ENCODE assay signal across 8 cellular contexts in the genomic region with DNA sequence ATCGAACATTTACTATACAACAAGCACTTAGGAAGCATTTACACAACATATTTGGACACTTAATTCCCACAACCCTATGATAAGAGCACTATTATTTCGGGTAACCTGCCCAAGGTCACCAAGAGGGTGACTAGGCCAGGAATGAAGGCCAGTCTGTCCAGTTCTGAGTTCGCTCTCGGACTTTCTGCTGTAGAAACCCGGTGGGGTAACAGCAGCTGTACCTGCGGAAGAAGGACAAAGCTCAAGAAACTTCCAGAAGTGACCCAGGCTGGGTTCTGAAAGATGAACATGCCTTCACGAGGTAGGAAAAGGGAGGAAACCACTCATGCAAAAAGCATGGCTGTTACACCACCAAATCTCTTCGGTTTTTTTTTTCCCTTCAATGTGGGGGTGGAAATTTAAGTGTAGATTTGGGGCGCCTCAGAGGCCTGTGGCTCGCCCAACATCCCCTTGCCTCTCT. TPM values are rescaled to one million over a fixed set of nuclear protein-coding genes. Genes with fewer than 3 reads are reported as not detected.
DNase-seq lines count a peak whose midpoint lies in the region; ATAC-seq and TF ChIP-seq lines count a peak whose summit lies in the region.

No MANE protein-coding gene starts in this region.

- no peak overlapping the region for H2BK5ac ChIP-seq in IMR-90 (ENCODE audit: low read depth, low read length, poor library complexity, severe bottlenecking)

- no peak for DNase-seq in IMR-90
- peak; percentile 31 for DNase-seq in mammary epithelial cell
- no peak for DNase-seq in activated CD8-positive, alpha-beta memory T cell treated with anti-CD3 and anti-CD28 coated beads for 24 hours

- no peaks in the 10 kb centered on the region for H3K79me1 ChIP-seq in IMR-90 (ENCODE audit: low read depth in 1 of 2, low read length in 2 of 2)

- dilution Hi-C loops in IMR-90 (cut with HindIII; ENCODE audit: low sequenced_read_pairs, unreplicated experiment), result no loop called here
- dilution Hi-C loops in mammary epithelial cell (cut with HindIII; ENCODE audit: low sequenced_read_pairs), result no loop called here

- H2AK9ac ChIP-seq in IMR-90 (replicated peaks; ENCODE audit: low read depth, low read length, poor library complexity), result peak overlapping the region; percentile 66

- H3K14ac ChIP-seq in IMR-90 (replicated peaks; ENCODE audit: low read depth, low read length), result 0 out of 2 replicates have a peak overlapping the region, but pooled peaks have one; percentile 20

- H2BK15ac ChIP-seq in IMR-90 (ENCODE audit: low read depth, low read length), result no peak overlapping the region

- ATAC-seq in IMR-90 (ENCODE audit: low read depth) (no peak), GM21381 (IDR thresholded peaks at IDR 0.05; ENCODE audit: unreplicated experiment) (no peak), GM18505 (IDR thresholded peaks at IDR 0.05; ENCODE audit: unreplicated experiment) (no peak), GM19397 (IDR thresholded peaks at IDR 0.05; ENCODE audit: unreplicated experiment) (no peak)

- in situ Hi-C loops in IMR-90 (cut with MboI; ENCODE audit: low sequenced_read_pairs) (no loop called here), mammary epithelial cell (cut with MboI; ENCODE audit: low sequenced_read_pairs in 2 of 2) (no loop called here)

- H2BK120ac ChIP-seq in IMR-90 (ENCODE audit: low read depth, low read length), result no peak overlapping the region

- no peaks in the 10 kb centered on the region for H4K20me1 ChIP-seq in IMR-90 (ENCODE audit: insufficient read depth, low read length)
- no peaks in the 10 kb centered on the region for H4K20me1 ChIP-seq in mammary epithelial cell (ENCODE audit: insufficient read depth, low read length)

- intact Hi-C loops in IMR-90 (cut with micrococcal nuclease), result loop anchor here (1.0 kb wide), 1 partner anchor 15 kb away; a partner anchor contains a TSS
- intact Hi-C loops in mammary epithelial cell (cut with micrococcal nuclease), result loop anchor here (1.0 kb wide), 2 partner anchors 15 to 24 kb away; a partner anchor contains a TSS

- no peak overlapping the region for H2AK5ac ChIP-seq in IMR-90 (ENCODE audit: low read depth, low read length)

- H3K27ac ChIP-seq in ACC112 (ENCODE audit: low read depth, low read length), result peak overlapping the region; percentile 30; the same call in 1 of the 2 replicates
- H3K27ac ChIP-seq in IMR-90 (ENCODE audit: insufficient read depth, low read length), result peak overlapping the region; percentile 47
- H3K27ac ChIP-seq in mammary epithelial cell (ENCODE audit: insufficient read depth, low read depth, low read length), result peak overlapping the region; percentile 55
- peak overlapping the region; percentile 68 for H3K27ac ChIP-seq in mesodermal cell (ENCODE audit: low read depth, low read length, severe bottlenecking)

- no peak overlapping the region for H2BK20ac ChIP-seq in IMR-90 (ENCODE audit: low read depth, low read length)

- 73% methylated on average over 4 of the region's 10 CpGs; no CpG with 5 or more reads in 1 of the 2 experiments for WGBS in IMR-90 (ENCODE audit: extremely low coverage in 2 of 2, insufficient read length in 1 of 2), 2 experiments
- WGBS in mammary epithelial cell (ENCODE audit: low coverage, missing lambda C conversion rate), result 51% methylated on average over 8 of the region's 10 CpGs
- WGBS in mesodermal cell (ENCODE audit: insufficient coverage in 2 of 2), 2 experiments, result 76 to 89% methylated on average over 6 to 8 of the region's 10 CpGs

- peak overlapping the region; percentile 56 for H3K4ac ChIP-seq in IMR-90 (ENCODE audit: low read depth, low read length)

- no peak overlapping the region for H3K18ac ChIP-seq in IMR-90 (ENCODE audit: low read depth, low read length)

- H3K9ac ChIP-seq in IMR-90 (ENCODE audit: low read depth, low read length) (peak overlapping the region; percentile 51), mammary epithelial cell (ENCODE audit: insufficient read depth, low read length) (peak overlapping the region; percentile 62)

- H3K4me3 ChIP-seq in ACC112 (ENCODE audit: low read depth, low read length) (peak overlapping the region; percentile 81), IMR-90 (ENCODE audit: insufficient read depth, low read depth, low read length) (peak overlapping the region; percentile 78), mammary epithelial cell (replicated peaks in 1 of 3; ENCODE audit: insufficient read depth in 1 of 3, low read depth in 2 of 3, low read length in 3 of 3) (peak overlapping the region; percentile 65 to 69 (median 66)), mesodermal cell (ENCODE audit: extremely low read depth, insufficient read depth, low read length, poor library complexity, severe bottlenecking) (peak overlapping the region; percentile 46)

- TF ChIP-seq POLR2A in IMR-90 (IDR thresholded peaks at IDR 0.05; ENCODE audit: low read depth, low read length) (no peak), GM18505 (IDR thresholded peaks at IDR 0.05; ENCODE audit: borderline replicate concordance, extremely low read depth, insufficient read depth, insufficient read length) (no peak)

- H4K8ac ChIP-seq in IMR-90 (ENCODE audit: low read depth in 2 of 2, low read length in 2 of 2), result peak overlapping the region; percentile 34 to 91; a peak in 3 of 4 replicates

- no peaks in the 10 kb centered on the region for H3K79me2 ChIP-seq in ACC112 (ENCODE audit: control insufficient read depth, insufficient read depth, low read length, unreplicated experiment)
- H3K79me2 ChIP-seq in mammary epithelial cell (ENCODE audit: insufficient read depth, low read length), result no peaks in the 10 kb centered on the region

- H3K4me2 ChIP-seq in IMR-90 (ENCODE audit: low read depth, low read length) (peak overlapping the region; percentile 92), mammary epithelial cell (ENCODE audit: insufficient read depth, low read depth, low read length) (peak overlapping the region; percentile 94)

- H3K36me3 ChIP-seq in ACC112 (ENCODE audit: insufficient read depth, low read length) (no peaks in the 10 kb centered on the region), IMR-90 (ENCODE audit: control insufficient read depth, insufficient read depth, low read length) (no peaks in the 10 kb centered on the region), mammary epithelial cell (ENCODE audit: insufficient read depth, low read length) (no peaks in the 10 kb centered on the region), mesodermal cell (ENCODE audit: control insufficient read depth, insufficient read depth, low read length) (no peaks in the 10 kb centered on the region)

- H2AFZ ChIP-seq in ACC112 (ENCODE audit: low read length, unreplicated experiment), result peak overlapping the region; percentile 49
- H2AFZ ChIP-seq in IMR-90 (replicated peaks; ENCODE audit: low read length, poor library complexity), result peak overlapping the region; percentile 95
- H2AFZ ChIP-seq in mammary epithelial cell (ENCODE audit: low read depth, low read length), result peak overlapping the region; percentile 99

- peak overlapping the region; percentile 51 for H4K5ac ChIP-seq in IMR-90 (ENCODE audit: low read depth, low read length)

- no peaks in the 10 kb centered on the region for H3K9me1 ChIP-seq in IMR-90 (ENCODE audit: insufficient read depth, low read length)

- H3K9me3 ChIP-seq in IMR-90 (ENCODE audit: control insufficient read depth, insufficient read depth, low read length) (no peaks in the 10 kb centered on the region), mammary epithelial cell (replicated peaks; ENCODE audit: insufficient read depth, low read length) (no peaks in the 10 kb centered on the region), mesodermal cell (ENCODE audit: control insufficient read depth, low read length) (no peaks in the 10 kb centered on the region)

- TF ChIP-seq CTCF in IMR-90 (conservative IDR thresholded peaks at IDR 0.05; ENCODE audit: low read depth, low read length), result no peak
- no peak for TF ChIP-seq CTCF in mammary epithelial cell (conservative IDR thresholded peaks at IDR 0.05 in 1 of 2, IDR thresholded peaks at IDR 0.05 in 1 of 2; ENCODE audit: extremely low read depth in 1 of 2, insufficient read depth in 1 of 2, low read depth in 1 of 2, low read length in 2 of 2)

- CTCF ChIA-PET in IMR-90 (lab: Yijun Ruan, JAX), result interaction anchor here (0.6 to 1.5 kb wide), 9 partner anchors 9 to 650 kb away, joined by 3 to 6 read pairs (median 3); a partner anchor contains a TSS
- CTCF ChIA-PET in mammary epithelial cell (lab: Charles Lee; ENCODE audit: low non-redundant PET), result interaction anchor here (1.0 kb wide), 1 partner anchor 15 kb away, joined by 12 read pairs; a partner anchor contains a TSS

- H3K4me1 ChIP-seq in ACC112 (ENCODE audit: control insufficient read depth, insufficient read depth, low read length, unreplicated experiment) (peaks cover 3% of the 10 kb centered on the region), IMR-90 (ENCODE audit: control insufficient read depth, insufficient read depth, low read length) (peaks cover 3% of the 10 kb centered on the region), mammary epithelial cell (ENCODE audit: insufficient read depth, low read length) (peaks cover 4% of the 10 kb centered on the region), mesodermal cell (ENCODE audit: control insufficient read depth, insufficient read depth, low read length, poor library complexity, severe bottlenecking) (peaks cover 3% of the 10 kb centered on the region)

- no peak for TF ChIP-seq RAD21 in IMR-90 (IDR thresholded peaks at IDR 0.05; ENCODE audit: low read length)

- POLR2A ChIA-PET in IMR-90 (lab: Charles Lee; ENCODE audit: unreplicated experiment), result interaction anchor here (0.8 to 1.0 kb wide), 2 partner anchors 26 to 1515 kb away, joined by 5 to 6 read pairs; no protein-coding TSS in a partner anchor

- H3K23ac ChIP-seq in IMR-90 (ENCODE audit: low read depth, low read length), result peak overlapping the region; percentile 31

- H3K27me3 ChIP-seq in ACC112 (ENCODE audit: insufficient read depth, low read length) (no peaks in the 10 kb centered on the region), IMR-90 (ENCODE audit: control insufficient read depth, insufficient read depth, low read length) (peaks cover 11% of the 10 kb centered on the region), mammary epithelial cell (ENCODE audit: insufficient read depth, low read length) (no peaks in the 10 kb centered on the region)

- no peak overlapping the region for H4K91ac ChIP-seq in IMR-90 (ENCODE audit: insufficient read depth, low read depth, low read length)

- no TSS peak for BruUV-seq in IMR-90 (replicated peaks; lab: Mats Ljungman, UMichigan)
- BruUV-seq in mammary epithelial cell (replicated peaks; lab: Mats Ljungman, UMichigan), result TSS peak; percentile 86

- H3K56ac ChIP-seq in IMR-90 (ENCODE audit: extremely low read depth, insufficient read depth, low read length), result no peak overlapping the region; the same call in 1 of the 2 replicates

RNA-seq across cellular contexts. Expression of a gene that starts 10.8 kb away (rescaled TPM):
- total RNA-seq in IMR-90 (2012; rRNA removed) (not detected in 2 replicates), mammary epithelial cell (not detected)
- polyA plus RNA-seq in IMR-90 (2012; rRNA removed) (not detected in 2 replicates), mammary epithelial cell (not detected)
- polyA plus RNA-seq in IMR-90 (2012; cell fraction: cytosol; rRNA removed), result not detected in 2 replicates
- polyA plus RNA-seq in IMR-90 (2012; cell fraction: nucleus; rRNA removed; ENCODE audit: low replicate concordance), result not detected in 2 replicates
- not detected for polyA minus RNA-seq in mammary epithelial cell
- not detected for polyA plus RNA-seq in mesodermal cell (2013, experiment 1 of 2)
- polyA plus RNA-seq in mesodermal cell (2013, experiment 2 of 2), result not detected

RNA-seq across cellular contexts. Expression of a gene that starts 14.7 kb away (rescaled TPM):
- total RNA-seq in IMR-90 (2012; rRNA removed) (0.83 and 2.0 TPM in 2 replicates), mammary epithelial cell (under 1 TPM; 0.42 to 0.83 TPM)
- polyA plus RNA-seq in IMR-90 (2012; rRNA removed) (0.56 and 0.87 TPM in 2 replicates), mammary epithelial cell (0.77 TPM)
- 0.99 and 1.2 TPM in 2 replicates for polyA plus RNA-seq in IMR-90 (2012; cell fraction: cytosol; rRNA removed)
- polyA plus RNA-seq in IMR-90 (2012; cell fraction: nucleus; rRNA removed; ENCODE audit: low replicate concordance), result 0.61 and 0.79 TPM in 2 replicates
- polyA minus RNA-seq in mammary epithelial cell, result not detected
- 4.6 TPM for polyA plus RNA-seq in mesodermal cell (2013, experiment 1 of 2)
- 2.9 TPM for polyA plus RNA-seq in mesodermal cell (2013, experiment 2 of 2)

RNA-seq across cellular contexts. Expression of a gene that starts 23.8 kb away (rescaled TPM):
- total RNA-seq in IMR-90 (2012; rRNA removed), result under 0.01 TPM in 2 replicates
- polyA plus RNA-seq in IMR-90 (2012; rRNA removed), result not detected in 2 replicates
- polyA plus RNA-seq in IMR-90 (2012; cell fraction: cytosol; rRNA removed), result not detected in 2 replicates
- not detected in 2 replicates for polyA plus RNA-seq in IMR-90 (2012; cell fraction: nucleus; rRNA removed; ENCODE audit: low replicate concordance)
- 1,000 to 10,000 TPM in 1 of 2 donors, under 1 TPM in 1; under 0.01 to 1,952 TPM for total RNA-seq in mammary epithelial cell
- under 0.01 TPM for polyA plus RNA-seq in mammary epithelial cell
- polyA minus RNA-seq in mammary epithelial cell, result under 0.01 TPM
- polyA plus RNA-seq in mesodermal cell (2013, experiment 1 of 2), result 2,740 TPM
- polyA plus RNA-seq in mesodermal cell (2013, experiment 2 of 2), result 5,488 TPM

RNA-seq across cellular contexts. Expression of a gene that starts 25.1 kb away (rescaled TPM):
- total RNA-seq in IMR-90 (2012; rRNA removed) (under 0.01 TPM in 2 replicates), mammary epithelial cell (1,000 to 10,000 TPM in 1 of 2 donors, under 1 TPM in 1; under 0.01 to 1,580 TPM)
- polyA plus RNA-seq in IMR-90 (2012; rRNA removed) (not detected in 2 replicates), mammary epithelial cell (under 0.01 TPM)
- polyA plus RNA-seq in IMR-90 (2012; cell fraction: cytosol; rRNA removed), result not detected in 2 replicates
- polyA plus RNA-seq in IMR-90 (2012; cell fraction: nucleus; rRNA removed; ENCODE audit: low replicate concordance), result not detected in 2 replicates
- polyA minus RNA-seq in mammary epithelial cell, result under 0.01 TPM
- polyA plus RNA-seq in mesodermal cell (2013, experiment 1 of 2), result 3,572 TPM
- polyA plus RNA-seq in mesodermal cell (2013, experiment 2 of 2), result 5,947 TPM

RNA-seq across cellular contexts. Expression of a gene that starts 51.3 kb away (rescaled TPM):
- total RNA-seq in IMR-90 (2012; rRNA removed) (33.9 and 46.6 TPM in 2 replicates), mammary epithelial cell (100 to 1,000 TPM; 155 to 477 TPM)
- polyA plus RNA-seq in IMR-90 (2012; rRNA removed) (134 and 139 TPM in 2 replicates), mammary epithelial cell (166 TPM)
- 104 and 123 TPM in 2 replicates for polyA plus RNA-seq in IMR-90 (2012; cell fraction: cytosol; rRNA removed)
- polyA plus RNA-seq in IMR-90 (2012; cell fraction: nucleus; rRNA removed; ENCODE audit: low replicate concordance), result 210 and 333 TPM in 2 replicates
- 597 TPM for polyA minus RNA-seq in mammary epithelial cell
- 85.7 TPM for polyA plus RNA-seq in mesodermal cell (2013, experiment 1 of 2)
- polyA plus RNA-seq in mesodermal cell (2013, experiment 2 of 2), result 72.4 TPM

Comparison
In these comparisons a context has a peak if more than half of its experiments do, and no peak if none do; other contexts are left out.
1. H2AFZ ChIP-seq: peak in every context shown above with its lines; median percentile 99 in mammary epithelial cell; 95 in IMR-90; 49 in ACC112.